In the genomic region with DNA sequence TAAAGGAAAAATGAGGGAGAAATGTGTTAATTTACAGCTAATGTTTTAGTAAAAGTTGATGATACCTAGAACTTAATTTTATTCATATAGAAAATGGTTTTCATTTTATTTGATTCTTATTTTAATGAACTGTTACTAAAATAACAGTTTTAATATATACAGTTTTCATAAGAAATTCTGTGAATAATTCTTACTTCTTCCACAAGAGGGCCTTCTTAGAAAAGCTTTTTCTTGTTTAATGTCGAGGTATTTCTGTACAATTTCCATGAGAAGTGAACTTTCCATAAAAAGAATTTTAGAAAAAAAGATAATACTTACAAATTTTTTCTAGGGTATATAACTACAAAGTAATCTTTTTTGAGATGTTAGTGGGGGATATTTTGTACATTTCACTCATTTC, we compare ENCODE assay signal across 9 cellular contexts.
DNase-seq lines count a peak whose midpoint lies in the region; ATAC-seq and TF ChIP-seq lines count a peak whose summit lies in the region.
"Had no signal": no experiment of that assay in that cellular context is flagged by ENCODE, and none has a peak within 500 bp of the region (broad histone marks: within the 10 kb centered on the region; RNA-seq: fewer than 3 reads in every experiment).

No MANE protein-coding gene starts in this region.

- H3K79me2 ChIP-seq in OCI-LY3 (ENCODE audit: low read length), result no peaks in the 10 kb centered on the region

- H3K9me3 ChIP-seq in OCI-LY3 (ENCODE audit: insufficient read depth, low read length) (no peaks in the 10 kb centered on the region), spleen (no peaks in the 10 kb centered on the region)
- H3K9me3 ChIP-seq: neutrophil had no signal

- ATAC-seq in HG03432 (IDR thresholded peaks at IDR 0.05; ENCODE audit: unreplicated experiment), result no peak

- H3K4me3 ChIP-seq in OCI-LY3 (ENCODE audit: low read length), result no peak overlapping the region
- H3K4me3 ChIP-seq in fibroblast of pulmonary artery (replicated peaks; ENCODE audit: low read depth, low read length), result no peak overlapping the region
- no peak overlapping the region for H3K4me3 ChIP-seq in spleen

- DNase-seq in NCI-H2029 (lab: John Stamatoyannopoulos, UW) (peak; percentile 8), NCI-H2029 treated with DMSO at 0.1 percent for 48 hours (lab: John Stamatoyannopoulos, UW) (no peak), fibroblast of pulmonary artery (ENCODE audit: low read depth) (peak; percentile 70), spleen (no peak), NCI-H187 treated with DMSO at 0.1 percent for 48 hours (lab: John Stamatoyannopoulos, UW) (no peak)
- no peak for DNase-seq in activated T-cell treated with anti-CD3 and anti-CD28 coated beads, Interleukin-2, amount 50 U/mL, for 1 hour

- H3K36me3 ChIP-seq in OCI-LY3 (replicated peaks; ENCODE audit: low read depth, low read length) (peaks cover 13% of the 10 kb centered on the region), spleen (peaks cover 0 to 47% (median 3%) of the 10 kb centered on the region in 6 donors)

- 0 to 3% (median 0%) methylated on average over 1 of the region's 1 CpG for WGBS in spleen, 5 donors

- intact Hi-C loops in spleen (cut with DNase I; ENCODE audit: low total_unique reads), result loop anchor here (10.0 kb wide), 1 partner anchor 144 kb away; no protein-coding TSS in a partner anchor

- TF ChIP-seq CTCF in OCI-LY3 (IDR thresholded peaks at IDR 0.05; ENCODE audit: low read depth, low read length) (peak; percentile 51), fibroblast of pulmonary artery (IDR thresholded peaks at IDR 0.05; ENCODE audit: low read length, missing control alignments) (peak; percentile 46), spleen (IDR thresholded peaks at IDR 0.05 in 8 of 11, conservative IDR thresholded peaks at IDR 0.05 in 3 of 11) (peak in 10 of 11 experiments; percentile 20 to 66 (median 51))

- H2AFZ ChIP-seq in OCI-LY3 (ENCODE audit: low read depth, low read length), result no peak overlapping the region

- TF ChIP-seq POLR2A in spleen (IDR thresholded peaks at IDR 0.05), result no peak

- H4K20me1 ChIP-seq in OCI-LY3 (ENCODE audit: insufficient read depth, low read length), result no peaks in the 10 kb centered on the region

- H3K4me1 ChIP-seq in OCI-LY3 (ENCODE audit: low read length) (no peaks in the 10 kb centered on the region), spleen (peaks cover 0 to 10% (median 0%) of the 10 kb centered on the region in 6 donors)

- no peak overlapping the region for H3K4me2 ChIP-seq in OCI-LY3 (ENCODE audit: low read length)

- H3K27me3 ChIP-seq in OCI-LY3 (ENCODE audit: low read depth, low read length), result no peaks in the 10 kb centered on the region
- no peaks in the 10 kb centered on the region for H3K27me3 ChIP-seq in spleen (replicated peaks in 1 of 7)
- H3K27me3 ChIP-seq: neutrophil had no signal

- no peak overlapping the region for H3K9ac ChIP-seq in OCI-LY3 (ENCODE audit: low read length)

- H3K27ac ChIP-seq in OCI-LY3 (ENCODE audit: low read length), result no peak overlapping the region
- H3K27ac ChIP-seq in spleen, result no peak overlapping the region
- H3K27ac ChIP-seq: neutrophil had no signal

Comparison
In these comparisons a context has a peak if more than half of its experiments do, and no peak if none do; other contexts are left out.
1. DNase-seq: peak in NCI-H2029 (single experiment) and fibroblast of pulmonary artery (single experiment); none in NCI-H2029 treated with DMSO at 0.1 percent for 48 hours (single experiment), spleen (single experiment), activated T-cell treated with anti-CD3 and anti-CD28 coated beads, Interleukin-2, amount 50 U/mL, for 1 hour (single experiment) and NCI-H187 treated with DMSO at 0.1 percent for 48 hours (single experiment).
2. Peak in every context shown above with its lines, with median percentiles within 50 percentile points of each other: CTCF ChIP-seq.